Comparison of ENCODE assay signal across 1 cellular context in the genomic region with DNA sequence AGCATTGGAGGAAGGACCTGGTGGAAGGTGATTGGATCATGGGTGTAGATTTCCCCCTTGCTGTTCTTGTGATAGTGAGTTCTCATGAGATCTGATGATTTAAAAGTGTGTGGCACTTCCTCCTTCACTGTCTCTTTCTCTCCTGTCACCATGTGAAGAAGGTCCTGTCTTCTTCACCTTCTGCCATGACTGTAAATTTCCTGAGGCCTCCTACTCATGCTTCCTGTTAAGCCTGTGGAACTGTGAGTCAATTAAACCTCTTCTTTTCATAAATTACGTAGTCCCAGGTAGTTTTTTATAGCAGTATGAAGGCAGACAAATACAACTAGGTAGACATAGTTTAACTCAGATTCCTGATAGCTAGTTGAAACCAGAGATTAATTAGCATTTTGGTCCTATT.
TF ChIP-seq lines count a peak whose summit lies in the region.

No MANE protein-coding gene starts in this region.

TF ChIP-seq in endothelial cell of umbilical vein, 7 proteins besides CTCF, POLR2A, EP300 and RAD21:
- peak; percentile 63 for TF ChIP-seq FOS (IDR thresholded peaks at IDR 0.05; ENCODE audit: borderline replicate concordance, insufficient read depth, low read length)
